ENCODE assay signal across 18 cellular contexts in genomic region chr5:67244345-67244793, GRCh38. TPM values are rescaled to one million over a fixed set of nuclear protein-coding genes. Genes with fewer than 3 reads are reported as not detected.
DNase-seq lines count a peak whose midpoint lies in the region; ATAC-seq, FAIRE-seq and TF ChIP-seq lines count a peak whose summit lies in the region.
"Had no signal": no experiment of that assay in that cellular context is flagged by ENCODE, and none has a peak within 500 bp of the region (broad histone marks: within the 10 kb centered on the region; RNA-seq: fewer than 3 reads in every experiment).

No MANE protein-coding gene starts in this region.

- no peaks in the 10 kb centered on the region for H3K4me1 ChIP-seq in GM23338 (ENCODE audit: insufficient read depth)
- H3K4me1 ChIP-seq in right lobe of liver = peaks cover 0 to 19% (median 6%) of the 10 kb centered on the region in 4 donors

- H3F3A ChIP-seq in GM23338 (replicated peaks; ENCODE audit: low read depth) = no peaks in the 10 kb centered on the region

- FAIRE-seq in D721Med (lab: Jason Lieb, UNC) = no peak
- FAIRE-seq: H1 had no signal

- H3K4me1 Mint-ChIP-seq in GM23338 (peaks cover 10% of the 10 kb centered on the region), natural killer cell (peaks cover 11% of the 10 kb centered on the region in 2 donors)

- no peaks in the 10 kb centered on the region for H3K36me3 Mint-ChIP-seq in GM23338 (ENCODE audit: low read depth)
- no peaks in the 10 kb centered on the region for H3K36me3 Mint-ChIP-seq in natural killer cell
- H3K36me3 Mint-ChIP-seq: CD14-positive monocyte had no signal

- no peaks in the 10 kb centered on the region for H3K36me3 ChIP-seq in GM23338 (ENCODE audit: insufficient read depth)
- H3K36me3 ChIP-seq in right lobe of liver = no peaks in the 10 kb centered on the region

- H3K79me2 ChIP-seq in GM23338 (replicated peaks; ENCODE audit: insufficient read depth) = no peaks in the 10 kb centered on the region

- H3K27me3 Mint-ChIP-seq in GM23338 (ENCODE audit: insufficient read depth, low read depth, poor library complexity) = peaks cover 1% of the 10 kb centered on the region
- no peaks in the 10 kb centered on the region for H3K27me3 Mint-ChIP-seq in natural killer cell (ENCODE audit: low read depth in 2 of 2)

- H3K4me3 ChIP-seq in GM23338 (no peak overlapping the region), right lobe of liver (no peak overlapping the region)
- H3K4me3 ChIP-seq: smooth muscle cell had no signal

- no peak for TF ChIP-seq POLR2A in right lobe of liver (IDR thresholded peaks at IDR 0.05)

- no peaks in the 10 kb centered on the region; the same call in 2 of the 3 replicates for H3K9me3 Mint-ChIP-seq in GM23338
- no peaks in the 10 kb centered on the region for H3K9me3 Mint-ChIP-seq in natural killer cell
- H3K9me3 Mint-ChIP-seq: activated T-cell treated with anti-CD3 and anti-CD28 coated beads, Interleukin-2, amount 50 U/mL, for 4 hours; CD14-positive monocyte had no signal

- WGBS in right lobe of liver (ENCODE audit: insufficient coverage, low coverage, low lambda C conversion rate, missing lambda C conversion rate) = 75% methylated on average over 1 of the region's 3 CpGs

- peaks cover 11% of the 10 kb centered on the region for H3K9me2 ChIP-seq in GM23338 (ENCODE audit: insufficient read depth)

- H3K27ac ChIP-seq in GM23338 (ENCODE audit: low read depth) (no peak overlapping the region), right lobe of liver (peak overlapping the region; percentile 2 to 29 (median 18))

- TF ChIP-seq CTCF in GM23338 (conservative IDR thresholded peaks at IDR 0.05; ENCODE audit: low read depth in 2 of 2) = no peak
- TF ChIP-seq CTCF in right lobe of liver (IDR thresholded peaks at IDR 0.05) = no peak
- no peak for TF ChIP-seq CTCF in natural killer cell (IDR thresholded peaks at IDR 0.05)
- no peak for TF ChIP-seq CTCF in D721Med (IDR thresholded peaks at IDR 0.05; ENCODE audit: insufficient read depth, missing control alignments)

- H3K4me2 ChIP-seq in GM23338 = no peak overlapping the region
- H3K4me2 ChIP-seq: smooth muscle cell had no signal

- H3K27ac Mint-ChIP-seq in GM23338 (no peak overlapping the region), natural killer cell (no peak overlapping the region)
- H3K27ac Mint-ChIP-seq: CD14-positive monocyte had no signal

- no peaks in the 10 kb centered on the region for H4K20me1 ChIP-seq in GM23338 (replicated peaks; ENCODE audit: insufficient read depth)

- no peak overlapping the region for H3K4me3 Mint-ChIP-seq in GM23338
- H3K4me3 Mint-ChIP-seq in natural killer cell = no peak overlapping the region
- H3K4me3 Mint-ChIP-seq: activated T-cell treated with anti-CD3 and anti-CD28 coated beads, Interleukin-2, amount 50 U/mL, for 4 hours; CD14-positive monocyte; nephron had no signal

- no peak for DNase-seq in GM23338 (ENCODE audit: low spot score)
- DNase-seq in NCI-H2029 treated with DMSO at 0.1 percent for 48 hours (lab: John Stamatoyannopoulos, UW) = peak; percentile 75
- peak; percentile 97 for DNase-seq in dermis blood vessel endothelial cell
- peak; percentile 66 to 73 (median 68) for DNase-seq in right lobe of liver
- no peak for DNase-seq in natural killer cell
- DNase-seq in GM19238 (ENCODE audit: insufficient read length, low spot score) = no peak
- DNase-seq in D721Med (ENCODE audit: insufficient read length, low spot score) = no peak
- DNase-seq in cerebellum (ENCODE audit: low spot score) = no peak
- DNase-seq: activated CD4-positive, CD25-positive, alpha-beta regulatory T cell treated with anti-CD3 and anti-CD28 coated beads, Interleukin-2, amount 50 U/mL, for 72 hours; activated T-cell treated with anti-CD3 and anti-CD28 coated beads, Interleukin-2, amount 50 U/mL, for 4 hours; cortex of kidney; islet precursor cell; NCI-H1436; SW 1271 had no signal

- intact Hi-C loops in right lobe of liver (cut with DNase I) (no loop called here), natural killer cell (cut with micrococcal nuclease) (no loop called here)

- H3K9me3 ChIP-seq in right lobe of liver = no peaks in the 10 kb centered on the region

- ATAC-seq in GM23338 (no peak), right lobe of liver (peak; percentile 79 to 86 (median 82)), natural killer cell (no peak)
- ATAC-seq: activated T-cell treated with anti-CD3 and anti-CD28 coated beads, Interleukin-2, amount 50 U/mL, for 4 hours had no signal

- peak overlapping the region; percentile 45; the same call in 1 of the 2 replicates for H2AFZ ChIP-seq in GM23338

- no peaks in the 10 kb centered on the region for H3K27me3 ChIP-seq in GM23338 (ENCODE audit: insufficient read depth)
- H3K27me3 ChIP-seq in right lobe of liver = no peaks in the 10 kb centered on the region

TF ChIP-seq in GM23338, 12 proteins besides CTCF, POLR2A, EP300 and RAD21 (continues in another document):
- TF ChIP-seq ZNF331 (CRISPR knock-in tag; IDR thresholded peaks at IDR 0.05; ENCODE audit: low read depth) = no peak
- TF ChIP-seq STAT1 (IDR thresholded peaks at IDR 0.05; ENCODE audit: unreplicated experiment) = no peak
- TF ChIP-seq REST (IDR thresholded peaks at IDR 0.05; ENCODE audit: unreplicated experiment) = no peak
- TF ChIP-seq ZNF114 (CRISPR knock-in tag; IDR thresholded peaks at IDR 0.05) = no peak
- no peak for TF ChIP-seq EZH2phosphoT487 (IDR thresholded peaks at IDR 0.05; ENCODE audit: unreplicated experiment)
- no peak for TF ChIP-seq NANOG (IDR thresholded peaks at IDR 0.05; ENCODE audit: borderline replicate concordance)
- TF ChIP-seq JUNB (IDR thresholded peaks at IDR 0.05; ENCODE audit: unreplicated experiment) = no peak
- TF ChIP-seq POLR2AphosphoS5 (IDR thresholded peaks at IDR 0.05; ENCODE audit: low read depth) = no peak
- TF ChIP-seq ETS1 (IDR thresholded peaks at IDR 0.05) = no peak
- no peak for TF ChIP-seq CREB1 (CRISPR knock-in tag; IDR thresholded peaks at IDR 0.05; ENCODE audit: low read depth)

RNA-seq across cellular contexts. Expression of gene CD180, which starts 47.8 kb away (rescaled TPM):
- total RNA-seq in GM23338 (2014; rRNA removed; shearing (Covaris generic)) = not detected in 2 replicates
- not detected in 2 replicates for polyA plus RNA-seq in GM23338 (2016; fragmentation: Nextera tagmentation; extraction: Ambion mirVana)
- total RNA-seq in dermis blood vessel endothelial cell (0.09 TPM in 1 of 2 replicates, not detected in the other), right lobe of liver (1 to 10 TPM in 2 of 6 experiments, under 1 TPM in 4; 0.44 to 3.3 (median 0.67) TPM), natural killer cell (1 to 10 TPM in 2 of 3 donors, under 1 TPM in 1; 0.34 to 1.2 (median 1.1) TPM), cerebellum (0.64 TPM)
- total RNA-seq: H1, smooth muscle cell had no signal
- polyA plus RNA-seq: H1, smooth muscle cell had no signal

Comparison
In these comparisons a context has a peak if more than half of its experiments do, and no peak if none do; other contexts are left out.
1. ATAC-seq: peak in right lobe of liver (4 of 4); none in GM23338 (single experiment) and natural killer cell (0 of 3).
2. DNase-seq: peak in NCI-H2029 treated with DMSO at 0.1 percent for 48 hours (single experiment), dermis blood vessel endothelial cell (single experiment) and right lobe of liver (3 of 3); none in GM23338 (single experiment), natural killer cell (single experiment), GM19238 (single experiment), D721Med (single experiment) and cerebellum (single experiment).